1 cellular context compared by ENCODE assay signal in the genomic region with DNA sequence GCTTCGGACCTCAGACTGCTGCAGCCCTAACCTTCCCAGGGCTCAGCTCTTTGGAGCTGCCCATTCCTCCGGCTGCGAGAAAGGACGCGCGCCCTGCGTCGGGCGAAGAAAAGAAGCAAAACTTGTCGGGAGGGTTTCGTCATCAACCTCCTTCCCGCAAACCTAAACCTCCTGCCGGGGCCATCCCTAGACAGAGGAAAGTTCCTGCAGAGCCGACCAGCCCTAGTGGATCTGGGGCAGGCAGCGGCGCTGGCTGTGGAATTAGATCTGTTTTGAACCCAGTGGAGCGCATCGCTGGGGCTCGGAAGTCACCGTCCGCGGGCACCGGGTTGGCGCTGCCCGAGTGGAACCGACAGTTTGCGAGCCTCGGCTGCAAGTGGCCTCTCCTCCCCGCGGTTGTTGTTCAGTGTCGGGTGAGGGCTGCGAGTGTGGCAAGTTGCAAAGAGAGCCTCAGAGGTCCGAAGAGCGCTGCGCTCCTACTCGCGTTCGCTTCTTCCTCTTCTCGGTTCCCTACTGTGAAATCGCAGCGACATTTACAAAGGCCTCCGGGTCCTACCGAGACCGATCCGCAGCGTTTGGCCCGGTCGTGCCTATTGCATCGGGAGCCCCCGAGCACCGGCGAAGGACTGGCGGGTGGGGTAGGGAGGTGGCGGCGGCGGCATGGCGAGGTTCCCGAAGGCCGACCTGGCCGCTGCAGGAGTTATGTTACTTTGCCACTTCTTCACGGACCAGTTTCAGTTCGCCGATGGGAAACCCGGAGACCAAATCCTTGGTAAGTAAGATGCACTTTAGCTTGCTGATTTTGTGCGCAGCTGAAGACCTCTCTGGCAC.
TF ChIP-seq lines count a peak whose summit lies in the region.

A gene (plus strand): TSS at position 13 of the 831 bp plus-strand sequence.

TF ChIP-seq in HEK293, 187 proteins besides CTCF, POLR2A, EP300 and RAD21 (continued from another document):
- TF ChIP-seq, protein P1, sequence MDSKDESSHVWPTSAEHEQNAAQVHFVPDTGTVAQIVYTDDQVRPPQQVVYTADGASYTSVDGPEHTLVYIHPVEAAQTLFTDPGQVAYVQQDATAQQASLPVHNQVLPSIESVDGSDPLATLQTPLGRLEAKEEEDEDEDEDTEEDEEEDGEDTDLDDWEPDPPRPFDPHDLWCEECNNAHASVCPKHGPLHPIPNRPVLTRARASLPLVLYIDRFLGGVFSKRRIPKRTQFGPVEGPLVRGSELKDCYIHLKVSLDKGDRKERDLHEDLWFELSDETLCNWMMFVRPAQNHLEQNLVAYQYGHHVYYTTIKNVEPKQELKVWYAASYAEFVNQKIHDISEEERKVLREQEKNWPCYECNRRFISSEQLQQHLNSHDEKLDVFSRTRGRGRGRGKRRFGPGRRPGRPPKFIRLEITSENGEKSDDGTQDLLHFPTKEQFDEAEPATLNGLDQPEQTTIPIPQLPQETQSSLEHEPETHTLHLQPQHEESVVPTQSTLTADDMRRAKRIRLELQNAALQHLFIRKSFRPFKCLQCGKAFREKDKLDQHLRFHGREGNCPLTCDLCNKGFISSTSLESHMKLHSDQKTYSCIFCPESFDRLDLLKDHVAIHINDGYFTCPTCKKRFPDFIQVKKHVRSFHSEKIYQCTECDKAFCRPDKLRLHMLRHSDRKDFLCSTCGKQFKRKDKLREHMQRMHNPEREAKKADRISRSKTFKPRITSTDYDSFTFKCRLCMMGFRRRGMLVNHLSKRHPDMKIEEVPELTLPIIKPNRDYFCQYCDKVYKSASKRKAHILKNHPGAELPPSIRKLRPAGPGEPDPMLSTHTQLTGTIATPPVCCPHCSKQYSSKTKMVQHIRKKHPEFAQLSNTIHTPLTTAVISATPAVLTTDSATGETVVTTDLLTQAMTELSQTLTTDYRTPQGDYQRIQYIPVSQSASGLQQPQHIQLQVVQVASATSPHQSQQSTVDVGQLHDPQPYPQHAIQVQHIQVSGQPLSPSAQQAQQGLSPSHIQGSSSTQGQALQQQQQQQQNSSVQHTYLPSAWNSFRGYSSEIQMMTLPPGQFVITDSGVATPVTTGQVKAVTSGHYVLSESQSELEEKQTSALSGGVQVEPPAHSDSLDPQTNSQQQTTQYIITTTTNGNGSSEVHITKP (tag by site-specific recombination; IDR thresholded peaks at IDR 0.05) = 0 out of 2 replicates have a peak, but pooled peaks have one; percentile 10
- TF ChIP-seq ZNF768 (tag by site-specific recombination; IDR thresholded peaks at IDR 0.05) = no peak
- TF ChIP-seq ZBTB20 (tag by site-specific recombination; IDR thresholded peaks at IDR 0.05) = peak; percentile 50; the same call in 1 of the 2 replicates
- TF ChIP-seq ZBTB48 (tag by site-specific recombination; IDR thresholded peaks at IDR 0.05) = peak; percentile 78; the same call in 1 of the 2 replicates
- 0 out of 2 replicates have a peak, but pooled peaks have one; percentile 25 for TF ChIP-seq ZNF24 (tag by site-specific recombination; IDR thresholded peaks at IDR 0.05)
- TF ChIP-seq OVOL3 (tag by site-specific recombination; IDR thresholded peaks at IDR 0.05) = no peak
- TF ChIP-seq GFI1B (tag by site-specific recombination; IDR thresholded peaks at IDR 0.05) = no peak
- TF ChIP-seq ZNF600 (tag by site-specific recombination; IDR thresholded peaks at IDR 0.05) = peak; percentile 52; the same call in 1 of the 2 replicates
- TF ChIP-seq TRIM28 (IDR thresholded peaks at IDR 0.05; ENCODE audit: borderline replicate concordance, low read length) = no peak
- TF ChIP-seq ZNF629 (tag by site-specific recombination; IDR thresholded peaks at IDR 0.05) = 0 out of 2 replicates have a peak, but pooled peaks have one; percentile 22
- TF ChIP-seq ZNF530 (tag by site-specific recombination; IDR thresholded peaks at IDR 0.05; ENCODE audit: low read depth) = no peak
- 0 out of 2 replicates have a peak, but pooled peaks have one; percentile 6 for TF ChIP-seq SP7 (tag by site-specific recombination; IDR thresholded peaks at IDR 0.05)
- peak; percentile 80 for TF ChIP-seq ZBTB17 (tag by site-specific recombination; IDR thresholded peaks at IDR 0.05)
- peak; percentile 46; the same call in 1 of the 2 replicates for TF ChIP-seq ZBTB21 (tag by site-specific recombination; IDR thresholded peaks at IDR 0.05)
- peak; percentile 30; the same call in 1 of the 2 replicates for TF ChIP-seq ZIC2 (tag by site-specific recombination; IDR thresholded peaks at IDR 0.05)
- no peak for TF ChIP-seq ZNF138 (tag by site-specific recombination; IDR thresholded peaks at IDR 0.05; ENCODE audit: borderline replicate concordance)
- TF ChIP-seq, protein P2, sequence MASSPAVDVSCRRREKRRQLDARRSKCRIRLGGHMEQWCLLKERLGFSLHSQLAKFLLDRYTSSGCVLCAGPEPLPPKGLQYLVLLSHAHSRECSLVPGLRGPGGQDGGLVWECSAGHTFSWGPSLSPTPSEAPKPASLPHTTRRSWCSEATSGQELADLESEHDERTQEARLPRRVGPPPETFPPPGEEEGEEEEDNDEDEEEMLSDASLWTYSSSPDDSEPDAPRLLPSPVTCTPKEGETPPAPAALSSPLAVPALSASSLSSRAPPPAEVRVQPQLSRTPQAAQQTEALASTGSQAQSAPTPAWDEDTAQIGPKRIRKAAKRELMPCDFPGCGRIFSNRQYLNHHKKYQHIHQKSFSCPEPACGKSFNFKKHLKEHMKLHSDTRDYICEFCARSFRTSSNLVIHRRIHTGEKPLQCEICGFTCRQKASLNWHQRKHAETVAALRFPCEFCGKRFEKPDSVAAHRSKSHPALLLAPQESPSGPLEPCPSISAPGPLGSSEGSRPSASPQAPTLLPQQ (tag by site-specific recombination; IDR thresholded peaks at IDR 0.05) = no peak
- TF ChIP-seq ZBTB8A (tag by site-specific recombination; IDR thresholded peaks at IDR 0.05) = peak; percentile 78
- peak; percentile 97 for TF ChIP-seq ZNF335 (tag by site-specific recombination; conservative IDR thresholded peaks at IDR 0.05)
